In the genomic region with DNA sequence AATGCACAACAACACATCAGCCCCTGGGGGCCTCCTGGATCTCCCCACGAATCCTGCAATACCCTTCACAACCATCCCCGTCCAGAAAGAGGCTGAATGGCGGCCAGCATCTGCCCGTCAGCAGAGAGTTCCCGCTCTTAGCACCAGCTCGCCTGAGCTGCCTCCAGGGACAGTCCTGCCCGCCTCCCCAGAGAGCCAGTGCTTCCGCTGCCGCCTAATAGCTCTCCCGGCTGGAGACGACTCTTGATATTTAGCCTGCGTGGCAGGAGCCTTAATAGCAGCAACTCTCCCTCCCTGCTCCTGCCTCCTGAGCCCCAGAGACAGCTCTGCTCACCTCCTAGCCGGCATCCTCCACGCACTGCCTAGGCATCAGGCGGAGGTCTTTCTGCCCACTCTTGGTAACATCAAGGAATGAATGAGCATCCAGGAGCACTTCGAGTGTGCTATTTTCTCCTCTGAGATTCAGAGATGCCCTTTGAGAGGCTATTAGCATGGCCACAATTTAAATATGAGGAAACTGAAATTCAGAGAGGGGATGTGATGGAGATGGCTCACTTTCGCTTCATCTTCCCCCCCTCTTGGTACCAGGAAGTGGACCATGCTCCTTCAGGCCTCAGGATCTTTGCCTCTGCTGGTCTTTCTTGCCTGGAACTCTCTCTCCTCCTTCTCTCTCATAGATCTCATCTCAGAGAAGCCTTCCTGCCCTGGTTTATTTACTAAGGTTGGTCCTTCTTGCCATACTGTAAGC, we compare ENCODE assay signal across 9 cellular contexts.
DNase-seq lines count a peak whose midpoint lies in the region; ATAC-seq, FAIRE-seq and TF ChIP-seq lines count a peak whose summit lies in the region.
"Had no signal": no experiment of that assay in that cellular context is flagged by ENCODE, and none has a peak within 500 bp of the region (broad histone marks: within the 10 kb centered on the region; RNA-seq: fewer than 3 reads in every experiment).

No MANE protein-coding gene starts in this region.

- FAIRE-seq in H1 (lab: Jason Lieb, UNC): no peak
- FAIRE-seq: islet of Langerhans had no signal

- peak overlapping the region; percentile 2; the same call in 1 of the 2 replicates for H2BK15ac ChIP-seq in H1 (ENCODE audit: low read length)

- H3K27me3 ChIP-seq in H1 (replicated peaks in 1 of 4; ENCODE audit: control insufficient read depth in 3 of 4, extremely low read depth in 1 of 4, insufficient read depth in 3 of 4, low read length in 3 of 4): no peaks in the 10 kb centered on the region

- H3K9ac ChIP-seq in H1 (replicated peaks in 1 of 4; ENCODE audit: extremely low read depth in 1 of 4, low read depth in 3 of 4, low read length in 3 of 4): no peak overlapping the region

- TF ChIP-seq POLR2A in H1 (IDR thresholded peaks at IDR 0.05; ENCODE audit: control extremely low read depth in 1 of 2, low read depth in 2 of 2, low read length in 2 of 2): no peak

- 0 out of 2 replicates have a peak overlapping the region, but pooled peaks have one; percentile 49 for H2BK20ac ChIP-seq in H1 (ENCODE audit: low read length)

- 65% methylated on average over 17 of the region's 17 CpGs; no CpG with 5 or more reads in 1 of the 2 experiments for WGBS in H1 (ENCODE audit: extremely low coverage in 1 of 2, insufficient coverage in 1 of 2, insufficient read length in 1 of 2, insufficient replicate concordance in 2 of 2, low coverage in 1 of 2, low lambda C conversion rate in 2 of 2, missing lambda C conversion rate in 1 of 2), 2 experiments

- peaks cover 3% of the 10 kb centered on the region for H3K36me3 Mint-ChIP-seq in activated naive CD4-positive, alpha-beta T cell treated with anti-CD3 and anti-CD28 coated beads, Interleukin-2, amount 10 ng/mL, durations not matched to agents 7 days and 5 days

- H3K27ac ChIP-seq in H1 (ENCODE audit: low read depth, low read length): no peak overlapping the region
- peak overlapping the region; percentile 77 for H3K27ac ChIP-seq in temporal lobe (ENCODE audit: low read depth, low read length)

- H3K4me1 Mint-ChIP-seq in activated naive CD4-positive, alpha-beta T cell treated with anti-CD3 and anti-CD28 coated beads, Interleukin-2, amount 10 ng/mL, durations not matched to agents 7 days and 5 days: peaks cover 53% of the 10 kb centered on the region

- CTCF ChIA-PET in activated naive CD4-positive, alpha-beta T cell treated with anti-CD3 and anti-CD28 coated beads, Interleukin-2, amount 10 ng/mL, durations not matched to agents 7 days and 5 days (lab: Charles Lee): interaction anchor here (1.0 to 1.9 kb wide), 4 partner anchors 10 to 114 kb away, joined by 3 to 4 read pairs (median 3); no protein-coding TSS in a partner anchor
- CTCF ChIA-PET in H1 (lab: Charles Lee; ENCODE audit: partially characterized antibody): interaction anchor here (0.9 to 5.2 kb wide), 21 partner anchors 8 to 136 kb away, joined by 3 to 47 read pairs (median 4); no protein-coding TSS in a partner anchor

- peak overlapping the region; percentile 28 for H3K4ac ChIP-seq in H1 (replicated peaks; ENCODE audit: insufficient read length, low read depth, low read length)

- peak overlapping the region; percentile 5 for H2BK120ac ChIP-seq in H1 (replicated peaks; ENCODE audit: low read depth, low read length)

- peaks cover 5 to 34% (median 21%) of the 10 kb centered on the region in 4 experiments for H3K4me1 ChIP-seq in H1 (replicated peaks in 1 of 4; ENCODE audit: control insufficient read depth in 3 of 4, insufficient read depth in 4 of 4, low read length in 3 of 4)

- TF ChIP-seq EP300 in H1 (IDR thresholded peaks at IDR 0.05; ENCODE audit: borderline replicate concordance in 1 of 2, low read depth in 2 of 2, low read length in 2 of 2): no peak

- no peaks in the 10 kb centered on the region for H3K36me3 ChIP-seq in H1 (ENCODE audit: control insufficient read depth in 2 of 4, insufficient read depth in 4 of 4, low read length in 3 of 4)

- H3K23me2 ChIP-seq in H1 (ENCODE audit: low read depth, low read length): no peaks in the 10 kb centered on the region

- H3K9me3 Mint-ChIP-seq in activated naive CD4-positive, alpha-beta T cell treated with anti-CD3 and anti-CD28 coated beads, Interleukin-2, amount 10 ng/mL, durations not matched to agents 7 days and 5 days: no peaks in the 10 kb centered on the region

- peak overlapping the region; percentile 4; the same call in 1 of the 2 replicates for H2AFZ ChIP-seq in H1 (ENCODE audit: low read length)

- no peaks in the 10 kb centered on the region for H3K9me3 ChIP-seq in H1 (ENCODE audit: insufficient read depth in 2 of 2, low read depth in 1 of 2, low read length in 1 of 2)

- H3K27ac Mint-ChIP-seq in activated naive CD4-positive, alpha-beta T cell treated with anti-CD3 and anti-CD28 coated beads, Interleukin-2, amount 10 ng/mL, durations not matched to agents 7 days and 5 days: peak overlapping the region; percentile 81

- ATAC-seq in GM19328 (IDR thresholded peaks at IDR 0.05; ENCODE audit: unreplicated experiment) (no peak), HG02840 (IDR thresholded peaks at IDR 0.05; ENCODE audit: low FRiP score, unreplicated experiment) (no peak)

- H2BK12ac ChIP-seq in H1 (ENCODE audit: low read depth, low read length): peak overlapping the region; percentile 13; the same call in 1 of the 2 replicates

- H4K5ac ChIP-seq in H1 (ENCODE audit: insufficient read length, low read depth, low read length): no peak overlapping the region

- no peaks in the 10 kb centered on the region for H3K27me3 Mint-ChIP-seq in activated naive CD4-positive, alpha-beta T cell treated with anti-CD3 and anti-CD28 coated beads, Interleukin-2, amount 10 ng/mL, durations not matched to agents 7 days and 5 days

- peak overlapping the region; percentile 22; the same call in 1 of the 2 replicates for H2BK5ac ChIP-seq in H1 (ENCODE audit: low read depth, low read length)

- peak overlapping the region; percentile 14; the same call in 1 of the 2 replicates for H3K18ac ChIP-seq in H1 (ENCODE audit: extremely low read depth, low read length)

- H4K91ac ChIP-seq in H1 (replicated peaks; ENCODE audit: insufficient read length, low read length): peak overlapping the region; percentile 69

- no peak overlapping the region for H3K4me3 ChIP-seq in H1 (ENCODE audit: extremely low read depth in 1 of 4, insufficient read depth in 2 of 4, low read depth in 3 of 4, low read length in 4 of 4)

- no peak overlapping the region for H3K56ac ChIP-seq in H1 (replicated peaks; ENCODE audit: insufficient read length, low read depth, low read length)

- H4K8ac ChIP-seq in H1 (ENCODE audit: extremely low read depth, insufficient read depth, low read length): peak overlapping the region; percentile 39; the same call in 1 of the 2 replicates

- no peaks in the 10 kb centered on the region for H3K79me1 ChIP-seq in H1 (ENCODE audit: low read depth, low read length)

- H3K79me2 ChIP-seq in H1 (ENCODE audit: control insufficient read depth in 1 of 2, insufficient read depth in 2 of 2, low read length in 2 of 2): no peaks in the 10 kb centered on the region

- no peak for DNase-seq in activated naive CD4-positive, alpha-beta T cell treated with anti-CD3 and anti-CD28 coated beads, Interleukin-2, amount 10 ng/mL, durations not matched to agents 7 days and 5 days
- no peak for DNase-seq in activated naive CD4-positive, alpha-beta T cell treated with anti-CD3 and anti-CD28 coated beads, Interleukin-2, amount 50 U/mL, for 16 hours
- DNase-seq in NCI-H345 treated with DMSO at 0.1 percent for 48 hours (lab: John Stamatoyannopoulos, UW; ENCODE audit: unreplicated experiment) (peak; percentile 15), H1 (ENCODE audit: low read depth in 1 of 2, low spot score in 2 of 2) (peak in 1 of 2 experiments; percentile 65), activated gamma-delta T cell treated with Interleukin-2 at 50 U/mL for 16 hours (no peak)

- TF ChIP-seq RAD21 in H1 (IDR thresholded peaks at IDR 0.05 in 1 of 2, conservative IDR thresholded peaks at IDR 0.05 in 1 of 2; ENCODE audit: low read depth in 2 of 2, low read length in 2 of 2): no peak

- H3K4me2 ChIP-seq in H1 (ENCODE audit: insufficient read depth in 1 of 2, low read depth in 2 of 2, low read length in 2 of 2): peak overlapping the region in 1 of 2 experiments; percentile 18; a peak in 2 of 4 replicates

- POLR2A ChIA-PET in H1 (lab: Charles Lee; ENCODE audit: partially characterized antibody): interaction anchor here (0.7 to 2.5 kb wide), 5 partner anchors 9 to 87 kb away, joined by 3 to 13 read pairs (median 3); no protein-coding TSS in a partner anchor

- H2AK5ac ChIP-seq in H1 (ENCODE audit: low read depth, low read length): 0 out of 2 replicates have a peak overlapping the region, but pooled peaks have one; percentile 5

- no peak overlapping the region for H3K4me3 Mint-ChIP-seq in activated naive CD4-positive, alpha-beta T cell treated with anti-CD3 and anti-CD28 coated beads, Interleukin-2, amount 10 ng/mL, durations not matched to agents 7 days and 5 days

- no peaks in the 10 kb centered on the region for H4K20me1 ChIP-seq in H1 (replicated peaks in 1 of 2; ENCODE audit: control insufficient read depth in 1 of 2, insufficient read depth in 2 of 2, low read length in 2 of 2)

- no peak overlapping the region for H3K23ac ChIP-seq in H1 (ENCODE audit: insufficient read length)

- no peak for TF ChIP-seq CTCF in H1 (IDR thresholded peaks at IDR 0.05; ENCODE audit: control extremely low read depth in 1 of 3, insufficient read depth in 1 of 3, low read depth in 1 of 3, low read length in 3 of 3)

- H3K14ac ChIP-seq in H1 (ENCODE audit: insufficient read length): no peak overlapping the region

TF ChIP-seq in H1, 55 proteins besides CTCF, POLR2A, EP300 and RAD21 (continues in another document):
- TF ChIP-seq RFX5 (IDR thresholded peaks at IDR 0.05; ENCODE audit: borderline replicate concordance, low read depth, low read length) (no peak), SIRT6 (IDR thresholded peaks at IDR 0.05; ENCODE audit: low read length) (no peak), NRF1 (IDR thresholded peaks at IDR 0.05; ENCODE audit: low read depth, low read length) (no peak)
- TF ChIP-seq, protein P1, sequence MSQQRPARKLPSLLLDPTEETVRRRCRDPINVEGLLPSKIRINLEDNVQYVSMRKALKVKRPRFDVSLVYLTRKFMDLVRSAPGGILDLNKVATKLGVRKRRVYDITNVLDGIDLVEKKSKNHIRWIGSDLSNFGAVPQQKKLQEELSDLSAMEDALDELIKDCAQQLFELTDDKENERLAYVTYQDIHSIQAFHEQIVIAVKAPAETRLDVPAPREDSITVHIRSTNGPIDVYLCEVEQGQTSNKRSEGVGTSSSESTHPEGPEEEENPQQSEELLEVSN (IDR thresholded peaks at IDR 0.05): peak; percentile 78
